Comparison of ENCODE assay signal across 33 cellular contexts in the genomic region with DNA sequence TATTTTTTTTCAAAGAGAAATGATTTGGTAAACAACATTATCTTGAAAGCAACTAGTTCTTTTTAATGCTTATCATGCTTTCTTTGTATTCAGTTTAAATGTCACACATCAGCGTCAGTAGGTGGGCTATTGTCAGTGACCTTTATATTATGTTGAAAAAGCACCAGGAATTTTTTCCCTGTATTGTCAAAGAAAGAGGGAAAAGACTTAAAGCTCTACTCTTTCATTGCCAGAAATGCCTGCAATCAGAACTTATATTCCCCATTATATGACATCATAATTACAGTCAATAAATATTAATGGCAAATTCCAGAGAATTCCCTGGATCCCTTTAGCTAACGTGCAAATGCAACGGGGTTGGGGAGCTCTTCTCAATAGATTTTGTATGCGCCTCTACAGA.
"Had no signal": no experiment of that assay in that cellular context is flagged by ENCODE, and none has a peak within 500 bp of the region (broad histone marks: within the 10 kb centered on the region; RNA-seq: fewer than 3 reads in every experiment).

No MANE protein-coding gene starts in this region.

- ATAC-seq: activated CD4-positive, alpha-beta T cell treated with anti-CD3 and anti-CD28 coated beads for 36 hours; activated CD8-positive, alpha-beta memory T cell treated with anti-CD3 and anti-CD28 coated beads, Interleukin-2, amount 10 ng/mL, durations not matched to agents 7 days and 5 days; activated CD8-positive, alpha-beta T cell treated with anti-CD3 and anti-CD28 coated beads, Interleukin-2, amount 10 ng/mL, durations not matched to agents 7 days and 5 days; activated naive CD8-positive, alpha-beta T cell treated with anti-CD3 and anti-CD28 coated beads, Interleukin-2, amount 50 U/mL, for 24 hours; body of pancreas; effector memory CD8-positive, alpha-beta T cell; foreskin keratinocyte; gastrocnemius medialis; heart left ventricle had no signal

- H3K9me3 ChIP-seq: adrenal gland, body of pancreas, esophagus muscularis mucosa, gastrocnemius medialis had no signal

- H3K27ac ChIP-seq: adrenal gland, body of pancreas, esophagus muscularis mucosa, foreskin keratinocyte, gastrocnemius medialis, heart left ventricle had no signal

- H3K4me1 Mint-ChIP-seq: activated CD4-positive, alpha-beta T cell treated with anti-CD3 and anti-CD28 coated beads for 36 hours; activated CD4-positive, alpha-beta T cell treated with anti-CD3 and anti-CD28 coated beads, Interleukin-2, amount 10 ng/mL, durations not matched to agents 24 days and 14 days; activated CD8-positive, alpha-beta memory T cell treated with anti-CD3 and anti-CD28 coated beads, Interleukin-2, amount 10 ng/mL, durations not matched to agents 7 days and 5 days; activated naive CD4-positive, alpha-beta T cell treated with anti-CD3 and anti-CD28 coated beads, Interleukin-2, amount 50 U/mL, for 24 hours; activated naive CD8-positive, alpha-beta T cell treated with anti-CD3 and anti-CD28 coated beads for 36 hours; activated naive CD8-positive, alpha-beta T cell treated with anti-CD3 and anti-CD28 coated beads, Interleukin-2, amount 50 U/mL, for 24 hours had no signal

- H3K4me3 Mint-ChIP-seq: activated CD4-positive, alpha-beta memory T cell treated with anti-CD3 and anti-CD28 coated beads for 36 hours; activated CD4-positive, alpha-beta T cell treated with anti-CD3 and anti-CD28 coated beads for 36 hours; activated CD4-positive, alpha-beta T cell treated with anti-CD3 and anti-CD28 coated beads, Interleukin-2, amount 10 ng/mL, durations not matched to agents 24 days and 14 days; activated CD8-positive, alpha-beta memory T cell treated with anti-CD3 and anti-CD28 coated beads, Interleukin-2, amount 10 ng/mL, durations not matched to agents 7 days and 5 days; activated CD8-positive, alpha-beta T cell treated with anti-CD3 and anti-CD28 coated beads, Interleukin-2, amount 10 ng/mL, durations not matched to agents 7 days and 5 days; activated naive CD4-positive, alpha-beta T cell treated with anti-CD3 and anti-CD28 coated beads for 36 hours; activated naive CD4-positive, alpha-beta T cell treated with anti-CD3 and anti-CD28 coated beads, Interleukin-2, amount 50 U/mL, for 24 hours; activated naive CD8-positive, alpha-beta T cell treated with anti-CD3 and anti-CD28 coated beads for 36 hours; activated naive CD8-positive, alpha-beta T cell treated with anti-CD3 and anti-CD28 coated beads, Interleukin-2, amount 50 U/mL, for 24 hours; activated T-helper 1 cell treated with anti-CD3 and anti-CD28 coated beads, Interleukin-12 subunit alpha, Interleukin-12 subunit beta, Interleukin-2, Interleukin-4 antibody, amounts not matched to agents 30 ng/mL and 10 ng/mL and 1 ng/mL, durations not matched to agents 14 hours and 24 hours and 36 hours; effector memory CD8-positive, alpha-beta T cell had no signal

- H3K36me3 Mint-ChIP-seq: activated CD4-positive, alpha-beta memory T cell treated with anti-CD3 and anti-CD28 coated beads for 36 hours; activated CD8-positive, alpha-beta memory T cell treated with anti-CD3 and anti-CD28 coated beads, Interleukin-2, amount 10 ng/mL, durations not matched to agents 7 days and 5 days; activated naive CD4-positive, alpha-beta T cell treated with anti-CD3 and anti-CD28 coated beads, Interleukin-2, amount 50 U/mL, for 24 hours; activated naive CD8-positive, alpha-beta T cell treated with anti-CD3 and anti-CD28 coated beads for 36 hours had no signal

- H3K4me1 ChIP-seq: adrenal gland, body of pancreas, esophagus muscularis mucosa, foreskin keratinocyte, gastrocnemius medialis, heart left ventricle had no signal

- H3K4me3 ChIP-seq: adrenal gland, body of pancreas, esophagus muscularis mucosa, gastrocnemius medialis, heart left ventricle had no signal

- H3K27me3 Mint-ChIP-seq: activated CD4-positive, alpha-beta memory T cell treated with anti-CD3 and anti-CD28 coated beads for 36 hours; activated CD4-positive, alpha-beta T cell treated with anti-CD3 and anti-CD28 coated beads for 36 hours; activated CD4-positive, alpha-beta T cell treated with anti-CD3 and anti-CD28 coated beads, Interleukin-2, amount 10 ng/mL, durations not matched to agents 24 days and 14 days; activated CD8-positive, alpha-beta memory T cell treated with anti-CD3 and anti-CD28 coated beads, Interleukin-2, amount 10 ng/mL, durations not matched to agents 7 days and 5 days; activated naive CD4-positive, alpha-beta T cell treated with anti-CD3 and anti-CD28 coated beads, Interleukin-2, amount 50 U/mL, for 24 hours; activated naive CD8-positive, alpha-beta T cell treated with anti-CD3 and anti-CD28 coated beads for 36 hours; effector memory CD8-positive, alpha-beta T cell had no signal

- H3K36me3 ChIP-seq: adrenal gland, esophagus muscularis mucosa, gastrocnemius medialis, heart left ventricle had no signal

- H3K27ac Mint-ChIP-seq: activated CD4-positive, alpha-beta memory T cell treated with anti-CD3 and anti-CD28 coated beads for 36 hours; activated CD4-positive, alpha-beta T cell treated with anti-CD3 and anti-CD28 coated beads for 36 hours; activated CD4-positive, alpha-beta T cell treated with anti-CD3 and anti-CD28 coated beads, Interleukin-2, amount 10 ng/mL, durations not matched to agents 24 days and 14 days; activated CD8-positive, alpha-beta memory T cell treated with anti-CD3 and anti-CD28 coated beads, Interleukin-2, amount 10 ng/mL, durations not matched to agents 7 days and 5 days; activated CD8-positive, alpha-beta T cell treated with anti-CD3 and anti-CD28 coated beads, Interleukin-2, amount 10 ng/mL, durations not matched to agents 7 days and 5 days; activated naive CD4-positive, alpha-beta T cell treated with anti-CD3 and anti-CD28 coated beads for 36 hours; activated naive CD4-positive, alpha-beta T cell treated with anti-CD3 and anti-CD28 coated beads, Interleukin-2, amount 50 U/mL, for 24 hours; activated naive CD8-positive, alpha-beta T cell treated with anti-CD3 and anti-CD28 coated beads for 36 hours; activated naive CD8-positive, alpha-beta T cell treated with anti-CD3 and anti-CD28 coated beads, Interleukin-2, amount 50 U/mL, for 24 hours; activated T-helper 1 cell treated with anti-CD3 and anti-CD28 coated beads, Interleukin-12 subunit alpha, Interleukin-12 subunit beta, Interleukin-2, Interleukin-4 antibody, amounts not matched to agents 30 ng/mL and 10 ng/mL and 1 ng/mL, durations not matched to agents 14 hours and 24 hours and 36 hours; activated T-helper 2 cell treated with anti-CD3 and anti-CD28 coated beads, Interferon-gamma antibody, Interleukin-2, Interleukin-4, amounts not matched to agents 10 μg/mL and 5 μg/mL and 100 μg/mL, durations not matched to agents 14 hours and 24 hours and 36 hours; effector memory CD8-positive, alpha-beta T cell had no signal

- DNase-seq: activated CD4-positive, alpha-beta memory T cell treated with anti-CD3 and anti-CD28 coated beads for 36 hours; activated CD4-positive, alpha-beta T cell treated with anti-CD3 and anti-CD28 coated beads for 36 hours; activated CD4-positive, alpha-beta T cell treated with anti-CD3 and anti-CD28 coated beads, Interleukin-2, amount 10 ng/mL, durations not matched to agents 24 days and 14 days; activated CD4-positive, CD25-positive, alpha-beta regulatory T cell; activated CD4-positive, CD25-positive, alpha-beta regulatory T cell treated with anti-CD3 and anti-CD28 coated beads, Interleukin-2, amount 50 U/mL, for 72 hours; activated CD8-positive, alpha-beta memory T cell treated with anti-CD3 and anti-CD28 coated beads, Interleukin-2, amount 10 ng/mL, durations not matched to agents 7 days and 5 days; activated CD8-positive, alpha-beta memory T cell treated with anti-CD3 and anti-CD28 coated beads, Interleukin-2, amount 50 U/mL, for 4 hours; activated CD8-positive, alpha-beta T cell treated with anti-CD3 and anti-CD28 coated beads, Interleukin-2, amount 10 ng/mL, durations not matched to agents 7 days and 5 days; activated effector memory CD4-positive, alpha-beta T cell treated with anti-CD3 and anti-CD28 coated beads, Interleukin-2, amount 50 U/mL, for 16 hours; activated naive CD4-positive, alpha-beta T cell treated with anti-CD3 and anti-CD28 coated beads for 36 hours; activated naive CD8-positive, alpha-beta T cell treated with anti-CD3 and anti-CD28 coated beads for 36 hours; activated naive CD8-positive, alpha-beta T cell treated with anti-CD3 and anti-CD28 coated beads, Interleukin-2, amount 50 U/mL, for 24 hours; activated T-cell treated with anti-CD3 and anti-CD28 coated beads, Interleukin-2, amount 50 U/mL, for 1 hour; activated T-cell treated with anti-CD3 and anti-CD28 coated beads, Interleukin-2, amount 50 U/mL, for 48 hours; adrenal gland; amygdala; aorta; body of pancreas; caudate nucleus; cortex of kidney; dermis blood vessel endothelial cell; effector CD4-positive, alpha-beta T cell; effector memory CD8-positive, alpha-beta T cell; erythroblast; foreskin keratinocyte; gastrocnemius medialis; glutamatergic neuron; heart left ventricle; T-helper 2 cell had no signal

- H3K27me3 ChIP-seq: adrenal gland, body of pancreas, esophagus muscularis mucosa, foreskin keratinocyte, gastrocnemius medialis, heart left ventricle had no signal
